ENCODE assay signal across 21 cellular contexts in the genomic region with DNA sequence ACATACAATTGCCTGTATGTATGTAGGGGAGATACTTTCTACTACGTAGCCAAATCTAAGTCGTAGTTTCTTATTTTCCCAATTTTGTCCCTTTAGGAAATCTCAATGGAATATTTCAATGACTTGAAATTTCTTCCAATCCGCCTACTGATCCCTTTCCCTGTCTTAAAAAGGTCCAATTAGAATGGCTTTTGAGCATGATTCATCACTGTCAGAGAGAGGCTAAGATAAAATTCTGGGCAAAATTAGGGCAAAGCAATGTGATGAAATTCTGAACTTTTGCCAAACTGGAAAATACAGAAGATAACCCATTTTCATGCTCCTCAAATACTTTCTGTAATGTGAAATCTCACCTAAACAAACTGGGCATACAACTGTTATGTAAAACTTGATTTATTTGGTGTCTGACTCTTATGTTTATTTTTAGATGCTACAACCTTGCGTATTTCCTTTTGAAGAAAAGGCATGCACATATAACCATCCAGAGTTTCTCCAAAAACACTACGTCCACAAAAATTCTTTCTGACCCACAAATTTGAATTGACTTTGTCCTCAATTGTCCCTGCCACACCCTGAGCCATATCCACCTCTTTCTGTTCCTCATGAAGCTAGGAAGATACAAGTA.
DNase-seq lines count a peak whose midpoint lies in the region; ATAC-seq, FAIRE-seq and TF ChIP-seq lines count a peak whose summit lies in the region.
"Had no signal": no experiment of that assay in that cellular context is flagged by ENCODE, and none has a peak within 500 bp of the region (broad histone marks: within the 10 kb centered on the region; RNA-seq: fewer than 3 reads in every experiment).

No MANE protein-coding gene starts in this region.

- peak overlapping the region in 3 of 4 donors; percentile 0 to 53 (median 31) for H3K4me3 Mint-ChIP-seq in CD4-positive, CD25-positive, alpha-beta regulatory T cell
- no peak overlapping the region for H3K4me3 Mint-ChIP-seq in mesothelial cell of epicardium

- no peak for TF ChIP-seq POLR2A in GM12892 (IDR thresholded peaks at IDR 0.05; ENCODE audit: low read depth, low read length)

- peak overlapping the region; percentile 77 for H3K4me3 ChIP-seq in CD4-positive, CD25-positive, alpha-beta regulatory T cell (ENCODE audit: low read depth, low read length)
- no peak overlapping the region for H3K4me3 ChIP-seq in fibroblast of the aortic adventitia (ENCODE audit: low read depth, low read length)
- H3K4me3 ChIP-seq: A549 had no signal

- H3K27me3 ChIP-seq in CD4-positive, CD25-positive, alpha-beta regulatory T cell (ENCODE audit: control insufficient read depth, insufficient read depth, low read length), result no peaks in the 10 kb centered on the region

- H3K4me1 Mint-ChIP-seq in CD4-positive, CD25-positive, alpha-beta regulatory T cell, result peaks cover 49 to 74% (median 63%) of the 10 kb centered on the region in 4 donors
- peaks cover 13% of the 10 kb centered on the region for H3K4me1 Mint-ChIP-seq in mesothelial cell of epicardium

- H3K27me3 Mint-ChIP-seq in CD4-positive, CD25-positive, alpha-beta regulatory T cell, result no peaks in the 10 kb centered on the region
- H3K27me3 Mint-ChIP-seq in mesothelial cell of epicardium (ENCODE audit: low read depth), result no peaks in the 10 kb centered on the region

- H3K9me3 ChIP-seq in CD4-positive, CD25-positive, alpha-beta regulatory T cell (ENCODE audit: control insufficient read depth in 2 of 2, low read length in 2 of 2), result no peaks in the 10 kb centered on the region
- H3K9me3 ChIP-seq: A549 had no signal

- H3K27ac ChIP-seq in CD4-positive, CD25-positive, alpha-beta regulatory T cell (ENCODE audit: insufficient read depth, low read length, poor library complexity, severe bottlenecking), result peak overlapping the region; percentile 52
- H3K27ac ChIP-seq: A549, RWPE1 had no signal

- peak; percentile 14 for FAIRE-seq in GM12892 (lab: Jason Lieb, UNC)
- FAIRE-seq: A549 had no signal

- H3K36me3 ChIP-seq in CD4-positive, CD25-positive, alpha-beta regulatory T cell (ENCODE audit: control insufficient read depth, insufficient read depth, low read length), result peaks cover 30% of the 10 kb centered on the region

- TF ChIP-seq CTCF in fibroblast of the aortic adventitia (IDR thresholded peaks at IDR 0.05; ENCODE audit: insufficient read depth, low read length) (no peak), mesothelial cell of epicardium (IDR thresholded peaks at IDR 0.05; ENCODE audit: unreplicated experiment) (no peak)

- no peak for DNase-seq in CD4-positive, CD25-positive, alpha-beta regulatory T cell
- DNase-seq in GM12892 (ENCODE audit: insufficient read length) (no peak), OCI-M1 (lab: John Stamatoyannopoulos, UW) (peak; percentile 51), fibroblast of the aortic adventitia (ENCODE audit: low read depth) (peak; percentile 34), nucleus accumbens (lab: John Stamatoyannopoulos, UW) (no peak), islet precursor cell (no peak), mesothelial cell of epicardium (ENCODE audit: low spot score in 2 of 2, unreplicated experiment in 2 of 2) (no peak), epidermal melanocyte (ENCODE audit: insufficient read length, low spot score) (no peak)
- DNase-seq: C1 segment of cervical spinal cord, DMS79 treated with DMSO at 0.1 percent for 48 hours, GOT3, KBM-7, NCI-H1417, NCI-H187, NCI-H2107, NCI-H524, NCI-H82, SIG-M5 had no signal

- no peaks in the 10 kb centered on the region for H3K9me3 Mint-ChIP-seq in CD4-positive, CD25-positive, alpha-beta regulatory T cell
- H3K9me3 Mint-ChIP-seq in mesothelial cell of epicardium, result no peaks in the 10 kb centered on the region

- peaks cover 30% of the 10 kb centered on the region for H3K36me3 Mint-ChIP-seq in CD4-positive, CD25-positive, alpha-beta regulatory T cell
- peaks cover 2% of the 10 kb centered on the region for H3K36me3 Mint-ChIP-seq in mesothelial cell of epicardium

- peaks cover 55% of the 10 kb centered on the region for H3K4me1 ChIP-seq in CD4-positive, CD25-positive, alpha-beta regulatory T cell (ENCODE audit: control insufficient read depth, insufficient read depth, low read length, poor library complexity, severe bottlenecking)
- H3K4me1 ChIP-seq: A549 had no signal

- ATAC-seq in CD4-positive, CD25-positive, alpha-beta regulatory T cell (ENCODE audit: low read depth in 2 of 2), result no peak
- ATAC-seq: A549, HCT116 had no signal

- H3K27ac Mint-ChIP-seq in CD4-positive, CD25-positive, alpha-beta regulatory T cell, result peak overlapping the region; percentile 6 to 93 (median 56)
- H3K27ac Mint-ChIP-seq in mesothelial cell of epicardium, result no peak overlapping the region

Comparison
In these comparisons a context has a peak if more than half of its experiments do, and no peak if none do; other contexts are left out.
1. DNase-seq: peak in OCI-M1 (single experiment) and fibroblast of the aortic adventitia (single experiment); none in CD4-positive, CD25-positive, alpha-beta regulatory T cell (0 of 3), GM12892 (single experiment), nucleus accumbens (0 of 56), islet precursor cell (single experiment), mesothelial cell of epicardium (0 of 2) and epidermal melanocyte (single experiment).